ENCODE assay signal across 15 cellular contexts in genomic region chr16:10576390-10577304, GRCh38. TPM values are rescaled to one million over a fixed set of nuclear protein-coding genes. Genes with fewer than 3 reads are reported as not detected.
A peak's percentile ranks its signal among the peaks of the same experiment; 100 is the strongest.
DNase-seq lines count a peak whose midpoint lies in the region; ATAC-seq and TF ChIP-seq lines count a peak whose summit lies in the region.
"Had no signal": no experiment of that assay in that cellular context is flagged by ENCODE, and none has a peak within 500 bp of the region (broad histone marks: within the 10 kb centered on the region; RNA-seq: fewer than 3 reads in every experiment).

No MANE protein-coding gene starts in this region.

- H3K27ac ChIP-seq in heart right ventricle (peak overlapping the region; percentile 31 to 99 (median 97)), right cardiac atrium (ENCODE audit: low read length) (peak overlapping the region; percentile 85), psoas muscle (peak overlapping the region; percentile 86)
- H3K27ac ChIP-seq: A549, VCaP had no signal

- no peak for ATAC-seq in heart right ventricle
- ATAC-seq in right cardiac atrium: no peak
- ATAC-seq in psoas muscle: no peak
- no peak for ATAC-seq in GM21723 (IDR thresholded peaks at IDR 0.05; ENCODE audit: unreplicated experiment)
- ATAC-seq in HG03097 (IDR thresholded peaks at IDR 0.05; ENCODE audit: low FRiP score, unreplicated experiment): no peak
- ATAC-seq: A549 had no signal

- H3K9me3 Mint-ChIP-seq in activated naive CD8-positive, alpha-beta T cell treated with anti-CD3 and anti-CD28 coated beads for 36 hours: no peaks in the 10 kb centered on the region
- H3K9me3 Mint-ChIP-seq: IgD-negative memory B cell had no signal

- H3K36me3 Mint-ChIP-seq in activated naive CD8-positive, alpha-beta T cell treated with anti-CD3 and anti-CD28 coated beads for 36 hours: no peaks in the 10 kb centered on the region
- H3K36me3 Mint-ChIP-seq: IgD-negative memory B cell had no signal

- no peak for TF ChIP-seq CTCF in heart right ventricle (IDR thresholded peaks at IDR 0.05)
- no peak for TF ChIP-seq CTCF in psoas muscle (IDR thresholded peaks at IDR 0.05)

- H3K4me3 Mint-ChIP-seq in activated naive CD8-positive, alpha-beta T cell treated with anti-CD3 and anti-CD28 coated beads for 36 hours: no peak overlapping the region
- H3K4me3 Mint-ChIP-seq: IgD-negative memory B cell had no signal

- H3K4me3 ChIP-seq in heart right ventricle (peak overlapping the region in 7 of 10 donors; percentile 2 to 98 (median 86)), right cardiac atrium (ENCODE audit: low read length) (peak overlapping the region; percentile 2), psoas muscle (peak overlapping the region; percentile 18)
- H3K4me3 ChIP-seq: A549 had no signal

- H3K27me3 ChIP-seq in heart right ventricle (peaks cover 0 to 30% (median 0%) of the 10 kb centered on the region in 7 donors), right cardiac atrium (ENCODE audit: control insufficient read depth, insufficient read depth) (no peaks in the 10 kb centered on the region), psoas muscle (ENCODE audit: insufficient read depth in 3 of 3, low read length in 2 of 3) (no peaks in the 10 kb centered on the region)
- H3K27me3 ChIP-seq: adrenal gland had no signal

- H3K4me1 ChIP-seq in heart right ventricle (peaks cover 25 to 71% (median 55%) of the 10 kb centered on the region in 9 donors), right cardiac atrium (ENCODE audit: control insufficient read depth, insufficient read depth, low read length) (peaks cover 18% of the 10 kb centered on the region), psoas muscle (peaks cover 43% of the 10 kb centered on the region)

- H3K27me3 Mint-ChIP-seq in activated naive CD8-positive, alpha-beta T cell treated with anti-CD3 and anti-CD28 coated beads for 36 hours: peaks cover 47% of the 10 kb centered on the region

- H3K36me3 ChIP-seq in heart right ventricle (peaks cover 0 to 16% (median 0%) of the 10 kb centered on the region in 9 donors), psoas muscle (ENCODE audit: insufficient read depth in 1 of 2, low read depth in 1 of 2) (peaks cover 0 to under 1% of the 10 kb centered on the region in 2 donors)
- H3K36me3 ChIP-seq: adrenal gland had no signal

- H3K27ac Mint-ChIP-seq in activated naive CD8-positive, alpha-beta T cell treated with anti-CD3 and anti-CD28 coated beads for 36 hours: no peak overlapping the region
- H3K27ac Mint-ChIP-seq: IgD-negative memory B cell had no signal

- intact Hi-C loops in heart right ventricle (cut with DNase I): loop anchor here in 4 of 10 donors (2.0 to 10.0 kb wide), 6 partner anchors 40 to 346 kb away; no protein-coding TSS in a partner anchor
- intact Hi-C loops in cardiac septum (cut with DNase I): loop anchor here (5.0 to 10.0 kb wide), 3 partner anchors 54 to 348 kb away; no protein-coding TSS in a partner anchor
- intact Hi-C loops in right cardiac atrium (cut with DNase I): loop anchor here in 3 of 4 donors (5.0 to 10.0 kb wide), 3 partner anchors 52 to 161 kb away; no protein-coding TSS in a partner anchor
- intact Hi-C loops in psoas muscle (cut with DNase I): loop anchor here (5.0 to 10.0 kb wide), 5 partner anchors 49 to 346 kb away; partner anchors contain the start of gene NUBP1 (in 1 of the 2)

- WGBS in heart right ventricle, 2 donors: 27 to 31% methylated on average over 17 of the region's 17 CpGs
- WGBS in right cardiac atrium: 31% methylated on average over 17 of the region's 17 CpGs
- 28 to 33% (median 31%) methylated on average over 17 of the region's 17 CpGs for WGBS in psoas muscle, 3 donors

- H3K4me1 Mint-ChIP-seq in activated naive CD8-positive, alpha-beta T cell treated with anti-CD3 and anti-CD28 coated beads for 36 hours: no peaks in the 10 kb centered on the region

- DNase-seq in heart right ventricle (no peak), cardiac septum (ENCODE audit: low spot score) (no peak), right cardiac atrium (peak in 1 of 3 donors; percentile 64), psoas muscle (no peak), T-helper 9 cell (no peak)
- no peak for DNase-seq in activated naive CD8-positive, alpha-beta T cell treated with anti-CD3 and anti-CD28 coated beads for 36 hours
- DNase-seq: activated CD8-positive, alpha-beta memory T cell treated with anti-CD3 and anti-CD28 coated beads, Interleukin-2, amount 50 U/mL, for 4 hours; NCI-H146; NCI-H69 had no signal

- H3K9me3 ChIP-seq in heart right ventricle: no peaks in the 10 kb centered on the region
- H3K9me3 ChIP-seq in right cardiac atrium (ENCODE audit: control insufficient read depth, low read length): no peaks in the 10 kb centered on the region
- no peaks in the 10 kb centered on the region for H3K9me3 ChIP-seq in psoas muscle
- H3K9me3 ChIP-seq: A549, adrenal gland had no signal

RNA-seq across cellular contexts. Expression of gene EMP2, which starts 3.8 kb away (rescaled TPM):
- total RNA-seq in heart right ventricle: 100 to 1,000 TPM in 1 of 10 donors, 10 to 100 TPM in 9; 44.6 to 108 (median 62.0) TPM
- 10 to 100 TPM; 36.1 to 40.9 TPM for polyA plus RNA-seq in heart right ventricle
- 51.1 TPM for total RNA-seq in cardiac septum
- total RNA-seq in right cardiac atrium: 10 to 100 TPM; 66.0 to 85.0 (median 74.3) TPM
- 34.4 TPM for polyA plus RNA-seq in right cardiac atrium
- 10 to 100 TPM; 11.0 to 25.4 (median 17.7) TPM for total RNA-seq in psoas muscle
- 10 to 100 TPM in 1 of 3 donors, 1 to 10 TPM in 2; 8.0 to 22.8 (median 9.9) TPM for polyA plus RNA-seq in psoas muscle
- not detected for total RNA-seq in activated naive CD8-positive, alpha-beta T cell treated with anti-CD3 and anti-CD28 coated beads for 36 hours
- polyA plus RNA-seq: IgD-negative memory B cell had no signal

Comparison
In these comparisons a context has a peak if more than half of its experiments do, and no peak if none do; other contexts are left out.
1. H3K4me3 ChIP-seq: peak in every context shown above with its lines; median percentile 86 in heart right ventricle; 18 in psoas muscle; 2 in right cardiac atrium.
2. RNA of gene EMP2, which starts 3.8 kb away (total RNA-seq): 66.0 to 85.0 TPM in right cardiac atrium, 44.6 to 108 TPM in heart right ventricle, 51.1 TPM in cardiac septum (single experiment) and 11.0 to 25.4 TPM in psoas muscle; not detected in activated naive CD8-positive, alpha-beta T cell treated with anti-CD3 and anti-CD28 coated beads for 36 hours; every median in the first group is over 10 times any median in the second.
3. Peak in every context shown above with its lines, with median percentiles within 50 percentile points of each other: H3K27ac ChIP-seq.